15 cellular contexts compared by ENCODE assay signal in genomic region chr11:72778535-72779494, GRCh38. TPM values are rescaled to one million over a fixed set of nuclear protein-coding genes. Genes with fewer than 3 reads are reported as not detected.
DNase-seq lines count a peak whose midpoint lies in the region; ATAC-seq, FAIRE-seq and TF ChIP-seq lines count a peak whose summit lies in the region.
"Had no signal": no experiment of that assay in that cellular context is flagged by ENCODE, and none has a peak within 500 bp of the region (broad histone marks: within the 10 kb centered on the region; RNA-seq: fewer than 3 reads in every experiment).

No MANE protein-coding gene starts in this region.

- peak; percentile 64 for DNase-seq in NCI-H82 (lab: John Stamatoyannopoulos, UW)
- DNase-seq in NCI-H82 treated with DMSO at 0.1 percent for 48 hours (lab: John Stamatoyannopoulos, UW; ENCODE audit: unreplicated experiment): no peak
- no peak for DNase-seq in K562 (ENCODE audit: extremely low read depth in 1 of 4, low spot score in 3 of 4)
- DNase-seq in lower lobe of right lung: no peak
- DNase-seq in stomach: peak; percentile 73
- no peak for DNase-seq in GDM1 (lab: John Stamatoyannopoulos, UW)
- DNase-seq in GM20000 (ENCODE audit: low spot score): no peak
- DNase-seq in posterior vena cava (ENCODE audit: low spot score): no peak
- DNase-seq: activated CD4-positive, alpha-beta T cell treated with anti-CD3 and anti-CD28 coated beads, Interleukin-2, amount 50 U/mL, for 48 hours; gastrocnemius medialis; NCI-H1417 treated with DMSO at 0.1 percent for 48 hours; NCI-H524; T1000 had no signal

- FAIRE-seq in K562 (lab: Jason Lieb, UNC): no peak
- FAIRE-seq: endometrium had no signal

- no peak overlapping the region for H3K4me2 ChIP-seq in K562 (ENCODE audit: insufficient read depth, low read length)
- H3K4me2 ChIP-seq: KMS-11 had no signal

- no peak for ATAC-seq in K562
- peak; percentile 10 to 13 for ATAC-seq in lower lobe of right lung
- ATAC-seq: gastrocnemius medialis had no signal

- TF ChIP-seq RAD21 in K562 (CRISPR knock-in tag; conservative IDR thresholded peaks at IDR 0.05 in 1 of 2, IDR thresholded peaks at IDR 0.05 in 1 of 2): no peak

- peak overlapping the region in 1 of 2 experiments; percentile 53; a peak in 1 of 4 replicates for H3K9ac ChIP-seq in K562 (ENCODE audit: insufficient read depth in 1 of 2, low read depth in 2 of 2, low read length in 2 of 2)
- H3K9ac ChIP-seq: KMS-11 had no signal

- H3K36me3 ChIP-seq in K562 (ENCODE audit: control insufficient read depth, insufficient read depth, low read length): peaks cover 6% of the 10 kb centered on the region; the same call in 1 of the 3 replicates
- no peaks in the 10 kb centered on the region for H3K36me3 ChIP-seq in lower lobe of right lung
- peaks cover 0 to 4% (median 0%) of the 10 kb centered on the region in 4 donors for H3K36me3 ChIP-seq in stomach
- H3K36me3 ChIP-seq: gastrocnemius medialis had no signal

- no peak overlapping the region for H2AFZ ChIP-seq in K562 (ENCODE audit: low read depth, low read length)

- TF ChIP-seq EP300 in K562 (IDR thresholded peaks at IDR 0.05; ENCODE audit: low read length) (no peak), stomach (IDR thresholded peaks at IDR 0.05) (no peak)

- intact Hi-C loops in K562 (cut with micrococcal nuclease) (loop anchor here (5.0 kb wide), 1 partner anchor 37 kb away; no protein-coding TSS in a partner anchor), lower lobe of right lung (cut with DNase I) (no loop called here), stomach (cut with DNase I; ENCODE audit: low total_unique reads) (no loop called here), posterior vena cava (cut with DNase I) (no loop called here)

- peaks cover 3% of the 10 kb centered on the region for H3K9me1 ChIP-seq in K562 (ENCODE audit: control insufficient read depth, insufficient read depth, low read length)

- WGBS in K562 (ENCODE audit: insufficient coverage, low coverage, missing lambda C conversion rate): 79% methylated on average over 7 of the region's 7 CpGs
- 34 to 74% (median 43%) methylated on average over 5 to 7 of the region's 7 CpGs for WGBS in stomach, 5 donors

- H3K4me3 ChIP-seq in K562: no peak overlapping the region
- H3K4me3 ChIP-seq in lower lobe of right lung: peak overlapping the region; percentile 62
- H3K4me3 ChIP-seq in stomach: peak overlapping the region; percentile 73 to 82 (median 76)
- H3K4me3 ChIP-seq: gastrocnemius medialis had no signal

- TF ChIP-seq POLR2A in K562 (conservative IDR thresholded peaks at IDR 0.05) (no peak), stomach (IDR thresholded peaks at IDR 0.05) (peak in 1 of 4 donors; percentile 19)

- no peak for TF ChIP-seq CTCF in K562 (IDR thresholded peaks at IDR 0.05 in 2 of 3, conservative IDR thresholded peaks at IDR 0.05 in 1 of 3; ENCODE audit: insufficient read depth in 2 of 3, low read depth in 1 of 3, low read length in 3 of 3)
- no peak for TF ChIP-seq CTCF in lower lobe of right lung (IDR thresholded peaks at IDR 0.05)
- TF ChIP-seq CTCF in stomach (IDR thresholded peaks at IDR 0.05): no peak
- no peak for TF ChIP-seq CTCF in GM20000 (IDR thresholded peaks at IDR 0.05; ENCODE audit: extremely low read depth, missing control alignments)

- CTCF ChIA-PET in K562 (lab: Yijun Ruan, JAX; ENCODE audit: low intra/inter-chr PET ratio): no interaction called here

- H3K9me3 ChIP-seq in K562 (replicated peaks; ENCODE audit: control insufficient read depth, insufficient read depth, low read depth, low read length): no peaks in the 10 kb centered on the region
- H3K9me3 ChIP-seq in lower lobe of right lung: no peaks in the 10 kb centered on the region
- no peaks in the 10 kb centered on the region for H3K9me3 ChIP-seq in stomach
- H3K9me3 ChIP-seq: gastrocnemius medialis had no signal

- H3K79me2 ChIP-seq in K562 (ENCODE audit: control insufficient read depth, insufficient read depth, low read length): peaks cover 11% of the 10 kb centered on the region; the same call in 2 of the 3 replicates

- H3K27ac ChIP-seq in K562 (ENCODE audit: extremely low read depth, low read depth, low read length): no peak overlapping the region; the same call in 2 of the 3 replicates
- H3K27ac ChIP-seq in lower lobe of right lung: no peak overlapping the region
- peak overlapping the region; percentile 93 to 96 (median 95) for H3K27ac ChIP-seq in stomach
- H3K27ac ChIP-seq: KMS-11 had no signal

- TSS peak; percentile 36 for BruUV-seq in K562 (replicated peaks; lab: Mats Ljungman, UMichigan)

- H3K4me1 ChIP-seq in K562 (replicated peaks in 1 of 2; ENCODE audit: control insufficient read depth in 2 of 2, insufficient read depth in 2 of 2, low read length in 2 of 2) (peaks cover 77 to 86% of the 10 kb centered on the region in 2 experiments), lower lobe of right lung (peaks cover 54% of the 10 kb centered on the region), stomach (peaks cover 64 to 97% (median 93%) of the 10 kb centered on the region in 4 donors)

- in situ Hi-C loops in K562 (cut with MboI): no loop called here

- H4K20me1 ChIP-seq in K562 (replicated peaks; ENCODE audit: control insufficient read depth, insufficient read depth, low read length): no peaks in the 10 kb centered on the region

- POLR2A ChIA-PET in K562 (lab: Yijun Ruan, JAX): interaction anchor here (1.0 to 4.0 kb wide), 4 partner anchors 8 to 37 kb away, joined by 3 to 36 read pairs (median 3); no protein-coding TSS in a partner anchor

- H3K27me3 ChIP-seq in K562 (ENCODE audit: control insufficient read depth in 2 of 2, insufficient read depth in 2 of 2, low read length in 2 of 2): no peaks in the 10 kb centered on the region
- peaks cover 5% of the 10 kb centered on the region for H3K27me3 ChIP-seq in lower lobe of right lung (ENCODE audit: low read depth)
- H3K27me3 ChIP-seq in stomach: no peaks in the 10 kb centered on the region
- H3K27me3 ChIP-seq: gastrocnemius medialis had no signal

RNA-seq across cellular contexts. Expression of gene STARD10, which starts 15.0 kb away (rescaled TPM):
- 13.4 and 36.4 TPM in 2 replicates for total RNA-seq in K562 (2011; cell fraction: chromatin; rRNA removed; ENCODE audit: low replicate concordance)
- 36.2 and 45.1 TPM in 2 replicates for total RNA-seq in K562 (2011; cell fraction: nucleolus; rRNA removed)
- total RNA-seq in K562 (2011; cell fraction: nucleoplasm; rRNA removed): 27.5 and 29.2 TPM in 2 replicates
- 51.1 and 52.9 TPM in 2 replicates for total RNA-seq in K562 (2014; rRNA removed)
- 18.1 and 18.3 TPM in 2 replicates for total RNA-seq in K562 (2014; rRNA removed; fragmentation: Illumina TruSeq; extraction: Trizol)
- 32.3 and 35.3 TPM in 2 replicates for total RNA-seq in K562 (2015; rRNA removed; fragmentation: Illumina TruSeq; extraction: Trizol)
- 31.9 and 37.5 TPM in 2 replicates for total RNA-seq in K562 (2021)
- polyA plus RNA-seq in K562 (2011; rRNA removed): 33.8 and 53.6 TPM in 2 replicates
- polyA plus RNA-seq in K562 (2011; cell fraction: cytosol; rRNA removed): 55.3 and 60.0 TPM in 2 replicates
- 31.9 and 33.6 TPM in 2 replicates for polyA plus RNA-seq in K562 (2011; cell fraction: nucleus; rRNA removed)
- 40.3 and 41.6 TPM in 2 replicates for polyA plus RNA-seq in K562 (2012)
- 43.8 and 49.3 TPM in 2 replicates for polyA plus RNA-seq in K562 (2014; fragmentation: Illumina TruSeq; extraction: Trizol)
- polyA plus RNA-seq in K562 (2014; fragmentation: Nextera tagmentation; extraction: Ambion mirVana): under 1 TPM; 0.15 to 0.51 TPM
- polyA plus RNA-seq in K562 (2014; rRNA removed): 37.6 and 47.9 TPM in 2 replicates
- 22.8 and 32.2 TPM in 2 replicates for polyA minus RNA-seq in K562 (2011; rRNA and poly(A)+ RNA removed)
- polyA minus RNA-seq in K562 (2011; cell fraction: cytosol; rRNA and poly(A)+ RNA removed): 25.5 and 30.8 TPM in 2 replicates
- 7.8 and 15.0 TPM in 2 replicates for polyA minus RNA-seq in K562 (2011; cell fraction: nucleus; rRNA and poly(A)+ RNA removed)
- total RNA-seq in lower lobe of right lung: 126 TPM
- total RNA-seq in stomach: 100 to 1,000 TPM; 125 to 895 (median 321) TPM
- polyA plus RNA-seq in stomach: 100 to 1,000 TPM; 310 to 950 (median 759) TPM
- total RNA-seq in posterior vena cava: 10 to 100 TPM; 20.4 to 22.1 TPM

RNA-seq across cellular contexts. Expression of gene ARAP1, which starts 26.6 kb away (rescaled TPM):
- total RNA-seq in K562 (2011; cell fraction: chromatin; rRNA removed; ENCODE audit: low replicate concordance): 154 and 336 TPM in 2 replicates
- total RNA-seq in K562 (2011; cell fraction: nucleolus; rRNA removed): 191 and 196 TPM in 2 replicates
- 146 and 161 TPM in 2 replicates for total RNA-seq in K562 (2011; cell fraction: nucleoplasm; rRNA removed)
- 42.0 and 46.1 TPM in 2 replicates for total RNA-seq in K562 (2014; rRNA removed)
- total RNA-seq in K562 (2014; rRNA removed; fragmentation: Illumina TruSeq; extraction: Trizol): 7.4 and 10.6 TPM in 2 replicates
- total RNA-seq in K562 (2015; rRNA removed; fragmentation: Illumina TruSeq; extraction: Trizol): 24.6 and 26.1 TPM in 2 replicates
- 60.7 and 67.0 TPM in 2 replicates for total RNA-seq in K562 (2021)
- 22.1 and 37.3 TPM in 2 replicates for polyA plus RNA-seq in K562 (2011; rRNA removed)
- 24.6 and 28.2 TPM in 2 replicates for polyA plus RNA-seq in K562 (2011; cell fraction: cytosol; rRNA removed)
- 196 and 222 TPM in 2 replicates for polyA plus RNA-seq in K562 (2011; cell fraction: nucleus; rRNA removed)
- 43.7 and 72.2 TPM in 2 replicates for polyA plus RNA-seq in K562 (2012)
- polyA plus RNA-seq in K562 (2014; fragmentation: Illumina TruSeq; extraction: Trizol): 24.6 and 31.8 TPM in 2 replicates
- under 1 TPM; 0.23 to 0.38 TPM for polyA plus RNA-seq in K562 (2014; fragmentation: Nextera tagmentation; extraction: Ambion mirVana)
- 34.1 and 38.4 TPM in 2 replicates for polyA plus RNA-seq in K562 (2014; rRNA removed)
- 21.7 and 23.5 TPM in 2 replicates for polyA minus RNA-seq in K562 (2011; rRNA and poly(A)+ RNA removed)
- 35.0 and 48.2 TPM in 2 replicates for polyA minus RNA-seq in K562 (2011; cell fraction: cytosol; rRNA and poly(A)+ RNA removed)
- 50.9 and 51.5 TPM in 2 replicates for polyA minus RNA-seq in K562 (2011; cell fraction: nucleus; rRNA and poly(A)+ RNA removed)
- total RNA-seq in lower lobe of right lung: 276 TPM
- total RNA-seq in stomach: 100 to 1,000 TPM in 3 of 5 donors, 10 to 100 TPM in 2; 61.9 to 201 (median 127) TPM
- 10 to 100 TPM; 32.2 to 51.1 (median 38.2) TPM for polyA plus RNA-seq in stomach
- 10 to 100 TPM; 49.9 to 81.9 TPM for total RNA-seq in posterior vena cava

RNA-seq across cellular contexts. Expression of gene ATG16L2, which starts 35.4 kb away (rescaled TPM):
- total RNA-seq in K562 (2011; cell fraction: chromatin; rRNA removed; ENCODE audit: low replicate concordance): 57.3 and 108 TPM in 2 replicates
- total RNA-seq in K562 (2011; cell fraction: nucleolus; rRNA removed): 50.4 and 52.2 TPM in 2 replicates
- 58.1 and 76.9 TPM in 2 replicates for total RNA-seq in K562 (2011; cell fraction: nucleoplasm; rRNA removed)
- total RNA-seq in K562 (2014; rRNA removed) (3.4 and 4.3 TPM in 2 replicates), K562 (2014; rRNA removed; fragmentation: Illumina TruSeq; extraction: Trizol) (2.5 and 2.9 TPM in 2 replicates), K562 (2015; rRNA removed; fragmentation: Illumina TruSeq; extraction: Trizol) (4.9 and 6.7 TPM in 2 replicates), K562 (2021) (6.2 and 6.4 TPM in 2 replicates), lower lobe of right lung (104 TPM), stomach (100 to 1,000 TPM in 1 of 5 donors, 10 to 100 TPM in 4; 13.0 to 266 (median 40.3) TPM), posterior vena cava (10 to 100 TPM; 13.5 to 17.6 TPM)
- polyA plus RNA-seq in K562 (2011; rRNA removed) (8.4 and 10.6 TPM in 2 replicates), K562 (2014; fragmentation: Illumina TruSeq; extraction: Trizol) (6.3 and 6.4 TPM in 2 replicates), K562 (2014; fragmentation: Nextera tagmentation; extraction: Ambion mirVana) (under 1 TPM; 0.18 to 0.59 TPM), K562 (2014; rRNA removed) (11.2 and 12.0 TPM in 2 replicates), stomach (10 to 100 TPM; 15.4 to 67.0 (median 30.4) TPM)
- 5.7 TPM in 2 replicates for polyA plus RNA-seq in K562 (2011; cell fraction: cytosol; rRNA removed)
- 100 and 142 TPM in 2 replicates for polyA plus RNA-seq in K562 (2011; cell fraction: nucleus; rRNA removed)
- 13.7 and 47.5 TPM in 2 replicates for polyA plus RNA-seq in K562 (2012)
- 4.1 and 4.6 TPM in 2 replicates for polyA minus RNA-seq in K562 (2011; rRNA and poly(A)+ RNA removed)
- 1.1 and 2.8 TPM in 2 replicates for polyA minus RNA-seq in K562 (2011; cell fraction: cytosol; rRNA and poly(A)+ RNA removed)
- polyA minus RNA-seq in K562 (2011; cell fraction: nucleus; rRNA and poly(A)+ RNA removed): 17.1 and 18.2 TPM in 2 replicates

Comparison
In these comparisons a context has a peak if more than half of its experiments do, and no peak if none do; other contexts are left out.
1. DNase-seq: peak in NCI-H82 (single experiment) and stomach (single experiment); none in NCI-H82 treated with DMSO at 0.1 percent for 48 hours (single experiment), K562 (0 of 4), lower lobe of right lung (single experiment), GDM1 (single experiment), GM20000 (single experiment) and posterior vena cava (single experiment).
2. H3K27ac ChIP-seq: peak in stomach (5 of 5); none in K562 (single experiment) and lower lobe of right lung (single experiment).